In the genomic region with DNA sequence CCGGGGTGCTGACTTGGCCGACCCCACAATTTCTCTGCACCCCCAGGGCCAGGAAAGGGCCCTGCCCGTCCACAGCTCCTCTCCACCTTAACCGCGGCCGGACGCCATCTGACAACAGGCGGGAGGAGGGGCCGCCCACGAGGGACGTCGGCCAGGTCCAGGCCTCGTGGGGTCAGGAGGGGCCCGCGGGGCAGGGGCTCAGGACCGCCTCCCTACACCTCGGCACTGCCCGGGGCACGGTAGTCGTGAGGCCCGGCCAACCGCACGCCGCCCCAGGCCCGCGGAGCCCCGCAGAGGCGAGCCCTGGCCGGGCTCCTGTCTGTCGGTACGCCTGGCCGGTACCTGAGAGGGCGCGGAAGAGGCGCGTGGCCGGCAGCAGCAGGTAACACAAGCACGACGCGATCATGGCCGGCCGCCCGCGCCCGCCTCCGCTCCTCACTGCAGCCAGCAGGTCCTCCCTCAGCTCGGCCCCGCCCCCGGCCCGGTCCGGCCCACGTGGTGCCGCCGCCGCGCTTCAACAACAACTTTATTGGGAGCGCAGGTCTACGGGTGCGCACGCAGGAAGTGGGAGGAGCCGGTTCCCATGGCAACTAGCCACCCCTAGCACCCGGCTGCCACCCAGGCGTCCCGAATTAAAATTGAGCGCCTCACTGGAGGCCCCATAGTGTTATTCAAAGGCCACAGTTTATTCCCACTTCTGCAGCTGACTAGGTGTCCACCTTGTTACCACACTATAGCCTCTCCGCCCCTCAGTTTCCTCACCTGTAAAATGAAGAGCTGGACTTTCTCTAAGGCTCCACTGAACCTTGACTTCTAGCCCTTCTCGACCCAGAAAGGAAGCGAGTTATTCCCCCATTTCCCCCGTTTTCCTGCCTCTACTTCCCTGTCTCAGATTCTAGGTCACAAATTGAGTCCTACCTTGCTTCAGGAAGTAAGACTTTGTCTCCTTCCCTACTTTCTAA, we compare ENCODE assay signal across 9 cellular contexts. TPM values are rescaled to one million over a fixed set of nuclear protein-coding genes. Genes with fewer than 3 reads are reported as not detected.
DNase-seq lines count a peak whose midpoint lies in the region; ATAC-seq, FAIRE-seq and TF ChIP-seq lines count a peak whose summit lies in the region.
"Had no signal": no experiment of that assay in that cellular context is flagged by ENCODE, and none has a peak within 500 bp of the region (broad histone marks: within the 10 kb centered on the region; RNA-seq: fewer than 3 reads in every experiment).

A gene with protein sequence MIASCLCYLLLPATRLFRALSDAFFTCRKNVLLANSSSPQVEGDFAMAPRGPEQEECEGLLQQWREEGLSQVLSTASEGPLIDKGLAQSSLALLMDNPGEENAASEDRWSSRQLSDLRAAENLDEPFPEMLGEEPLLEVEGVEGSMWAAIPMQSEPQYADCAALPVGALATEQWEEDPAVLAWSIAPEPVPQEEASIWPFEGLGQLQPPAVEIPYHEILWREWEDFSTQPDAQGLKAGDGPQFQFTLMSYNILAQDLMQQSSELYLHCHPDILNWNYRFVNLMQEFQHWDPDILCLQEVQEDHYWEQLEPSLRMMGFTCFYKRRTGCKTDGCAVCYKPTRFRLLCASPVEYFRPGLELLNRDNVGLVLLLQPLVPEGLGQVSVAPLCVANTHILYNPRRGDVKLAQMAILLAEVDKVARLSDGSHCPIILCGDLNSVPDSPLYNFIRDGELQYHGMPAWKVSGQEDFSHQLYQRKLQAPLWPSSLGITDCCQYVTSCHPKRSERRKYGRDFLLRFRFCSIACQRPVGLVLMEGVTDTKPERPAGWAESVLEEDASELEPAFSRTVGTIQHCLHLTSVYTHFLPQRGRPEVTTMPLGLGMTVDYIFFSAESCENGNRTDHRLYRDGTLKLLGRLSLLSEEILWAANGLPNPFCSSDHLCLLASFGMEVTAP (minus strand): TSS at position 461 of the 962 bp plus-strand sequence. CDS start 55 bp downstream, at position 406.

- CTCF ChIA-PET in activated CD4-positive, alpha-beta T cell treated with anti-CD3 and anti-CD28 coated beads for 36 hours (lab: Charles Lee): interaction anchor here (0.6 to 4.5 kb wide), 11 partner anchors 27 to 184 kb away, joined by 3 to 36 read pairs (median 3); no protein-coding TSS in a partner anchor

- no peaks in the 10 kb centered on the region for H3K9me3 Mint-ChIP-seq in activated CD4-positive, alpha-beta T cell treated with anti-CD3 and anti-CD28 coated beads for 36 hours (ENCODE audit: low read depth)
- no peaks in the 10 kb centered on the region for H3K9me3 Mint-ChIP-seq in chondrocyte (ENCODE audit: low read depth)

- POLR2A ChIA-PET in activated CD4-positive, alpha-beta T cell treated with anti-CD3 and anti-CD28 coated beads for 36 hours (lab: Charles Lee): interaction anchor here (0.8 kb wide), 1 partner anchor 102 kb away, joined by 3 read pairs; no protein-coding TSS in a partner anchor

- peaks cover 8% of the 10 kb centered on the region in 2 donors for H3K4me1 ChIP-seq in kidney (ENCODE audit: control insufficient read depth in 1 of 2, insufficient read depth in 1 of 2, low read depth in 1 of 2, low read length in 2 of 2)

- FAIRE-seq in GM19239 (lab: Jason Lieb, UNC) (peak; percentile 95), kidney (lab: Jason Lieb, UNC) (no peak)
- FAIRE-seq: TTC549 had no signal

- H3K27me3 Mint-ChIP-seq in activated CD4-positive, alpha-beta T cell treated with anti-CD3 and anti-CD28 coated beads for 36 hours: no peaks in the 10 kb centered on the region
- no peaks in the 10 kb centered on the region for H3K27me3 Mint-ChIP-seq in chondrocyte (ENCODE audit: low read depth)

- H3K4me3 Mint-ChIP-seq in activated CD4-positive, alpha-beta T cell treated with anti-CD3 and anti-CD28 coated beads for 36 hours: peak within 1 kb of the TSS; percentile 97
- peak within 1 kb of the TSS; percentile 92 for H3K4me3 Mint-ChIP-seq in chondrocyte (ENCODE audit: unreplicated experiment)

- intact Hi-C loops in activated CD4-positive, alpha-beta T cell treated with anti-CD3 and anti-CD28 coated beads for 36 hours (cut with DNase I, micrococcal nuclease): loop anchor here (1.0 to 5.0 kb wide), 12 partner anchors 32 to 1152 kb away; a partner anchor contains a TSS
- intact Hi-C loops in kidney (cut with DNase I): no loop called here

- peak within 1 kb of the TSS; percentile 61 to 88 for H3K4me3 ChIP-seq in kidney (ENCODE audit: low read length in 2 of 2)

- H3K36me3 ChIP-seq in kidney (ENCODE audit: control insufficient read depth in 1 of 2, insufficient read depth in 2 of 2, low read length in 2 of 2): peaks cover 5 to 12% of the 10 kb centered on the region in 2 donors

- H3K9ac ChIP-seq in kidney (ENCODE audit: low read length in 2 of 2): peak within 1 kb of the TSS; percentile 45 to 86

- peaks cover 27% of the 10 kb centered on the region for H3K4me1 Mint-ChIP-seq in activated CD4-positive, alpha-beta T cell treated with anti-CD3 and anti-CD28 coated beads for 36 hours
- peaks cover 20% of the 10 kb centered on the region for H3K4me1 Mint-ChIP-seq in chondrocyte (ENCODE audit: low read depth)

- ATAC-seq in HG03457 (IDR thresholded peaks at IDR 0.05; ENCODE audit: unreplicated experiment): peak; percentile 60
- ATAC-seq in activated CD4-positive, alpha-beta T cell treated with anti-CD3 and anti-CD28 coated beads for 36 hours: peak; percentile 90

- H3K9me3 ChIP-seq in kidney (ENCODE audit: control insufficient read depth in 1 of 2, low read length in 2 of 2): no peaks in the 10 kb centered on the region

- peak within 1 kb of the TSS; percentile 93 for H3K27ac Mint-ChIP-seq in activated CD4-positive, alpha-beta T cell treated with anti-CD3 and anti-CD28 coated beads for 36 hours
- peak within 1 kb of the TSS; percentile 83 for H3K27ac Mint-ChIP-seq in chondrocyte (ENCODE audit: unreplicated experiment)

- H3K27ac ChIP-seq in kidney (ENCODE audit: low read depth in 2 of 2, low read length in 2 of 2): peak within 1 kb of the TSS; percentile 29 to 81

- TF ChIP-seq CTCF in chondrocyte (IDR thresholded peaks at IDR 0.05) (no peak), kidney (IDR thresholded peaks at IDR 0.05; ENCODE audit: borderline replicate concordance, extremely low read depth, insufficient read depth) (peak; percentile 2)

- DNase-seq in Ammon's horn (ENCODE audit: low spot score): peak; percentile 95
- peak; percentile 84 for DNase-seq in GM19239 (ENCODE audit: insufficient read length, low spot score)
- DNase-seq in NCI-H524 (lab: John Stamatoyannopoulos, UW): peak; percentile 98 to 99
- DNase-seq in activated CD4-positive, alpha-beta T cell treated with anti-CD3 and anti-CD28 coated beads for 36 hours: peak; percentile 98
- peak; percentile 97 for DNase-seq in chondrocyte (ENCODE audit: low spot score)
- peak; percentile 99 for DNase-seq in kidney
- DNase-seq in stimulated activated CD4-positive, alpha-beta T cell treated with anti-CD3 and anti-CD28 coated beads, Interleukin-15, amount 100 ng/mL, for 1 hour (ENCODE audit: low read depth in 1 of 2, low spot score in 1 of 2): peak; percentile 94 to 97

- peaks cover 18% of the 10 kb centered on the region for H3K36me3 Mint-ChIP-seq in activated CD4-positive, alpha-beta T cell treated with anti-CD3 and anti-CD28 coated beads for 36 hours (ENCODE audit: low read depth)
- H3K36me3 Mint-ChIP-seq in chondrocyte (ENCODE audit: low read depth): peaks cover 4% of the 10 kb centered on the region

RNA-seq across cellular contexts. Expression of the gene that starts here (rescaled TPM):
- 10 to 100 TPM; 15.8 to 17.2 TPM for total RNA-seq in activated CD4-positive, alpha-beta T cell treated with anti-CD3 and anti-CD28 coated beads for 36 hours
- 8.6 to 13.8 TPM (median 9.6 TPM) in 3 replicates for total RNA-seq in chondrocyte
- total RNA-seq in kidney: 21.5 TPM
- polyA plus RNA-seq in kidney (ENCODE audit: insufficient read depth, low read depth, low replicate concordance): 6.3 TPM

Comparison
In these comparisons a context has a peak if more than half of its experiments do, and no peak if none do; other contexts are left out.
1. Peak in every context shown above with its lines: DNase-seq, ATAC-seq, H3K4me3 ChIP-seq and H3K27ac ChIP-seq.